ENCODE assay signal across 10 cellular contexts in the genomic region with DNA sequence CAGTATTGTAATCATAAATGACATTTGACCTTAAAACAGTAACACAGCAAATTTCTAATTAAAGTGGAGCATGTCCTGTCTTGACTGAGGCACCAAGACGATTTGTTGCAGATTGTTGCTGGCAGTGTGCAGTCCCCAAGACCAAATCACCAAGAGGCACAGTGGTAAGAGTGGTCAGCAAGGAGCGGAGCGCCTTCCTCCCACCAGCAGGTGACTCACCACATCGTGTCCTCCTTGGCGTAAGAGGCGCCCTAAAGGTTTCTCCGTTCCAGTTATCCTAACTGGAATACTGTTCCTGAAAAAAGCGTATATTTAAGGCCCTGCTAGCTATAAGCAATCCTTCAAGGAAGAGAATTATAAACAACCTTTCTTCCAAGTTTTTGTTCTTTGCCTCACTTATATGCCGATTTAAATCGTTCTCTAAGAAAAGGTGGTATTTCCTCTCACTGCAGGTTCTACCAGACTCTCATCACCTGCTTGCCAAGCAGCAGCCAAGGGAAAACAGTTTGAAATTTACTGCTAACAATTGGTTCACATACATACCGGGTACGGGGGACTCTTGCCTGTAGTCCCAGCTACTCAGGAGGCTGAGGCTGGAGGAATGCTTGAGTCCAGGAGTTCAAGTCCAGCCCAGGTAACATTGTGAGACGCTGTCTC. TPM values are rescaled to one million over a fixed set of nuclear protein-coding genes. Genes with fewer than 3 reads are reported as not detected.
DNase-seq lines count a peak whose midpoint lies in the region; ATAC-seq lines count a peak whose summit lies in the region.
"Had no signal": no experiment of that assay in that cellular context is flagged by ENCODE, and none has a peak within 500 bp of the region (broad histone marks: within the 10 kb centered on the region; RNA-seq: fewer than 3 reads in every experiment).

No MANE protein-coding gene starts in this region.

- H3K36me3 ChIP-seq in CD4-positive, CD25-positive, alpha-beta regulatory T cell (ENCODE audit: control insufficient read depth, insufficient read depth, low read length): no peaks in the 10 kb centered on the region

- H3K4me3 ChIP-seq in CD4-positive, CD25-positive, alpha-beta regulatory T cell (ENCODE audit: low read depth, low read length): peak overlapping the region; percentile 49
- H3K4me3 ChIP-seq: lung had no signal

- peak overlapping the region; percentile 87 to 95 (median 88) for H3K27ac Mint-ChIP-seq in CD4-positive, CD25-positive, alpha-beta regulatory T cell
- no peak overlapping the region for H3K27ac Mint-ChIP-seq in central memory CD8-positive, alpha-beta T cell (ENCODE audit: low read depth)

- peak overlapping the region; percentile 60 for H3K27ac ChIP-seq in CD4-positive, CD25-positive, alpha-beta regulatory T cell (ENCODE audit: insufficient read depth, low read length, poor library complexity, severe bottlenecking)

- peaks cover 4% of the 10 kb centered on the region for H3K27me3 Mint-ChIP-seq in CD4-positive, CD25-positive, alpha-beta regulatory T cell
- H3K27me3 Mint-ChIP-seq in central memory CD8-positive, alpha-beta T cell: no peaks in the 10 kb centered on the region

- H3K4me1 Mint-ChIP-seq in CD4-positive, CD25-positive, alpha-beta regulatory T cell: peaks cover 10 to 36% (median 17%) of the 10 kb centered on the region in 4 donors
- H3K4me1 Mint-ChIP-seq in central memory CD8-positive, alpha-beta T cell: peaks cover 40% of the 10 kb centered on the region

- DNase-seq in CD4-positive, CD25-positive, alpha-beta regulatory T cell: no peak
- peak; percentile 26 for DNase-seq in MV-4-11 (lab: John Stamatoyannopoulos, UW)
- DNase-seq in central memory CD8-positive, alpha-beta T cell (ENCODE audit: low spot score in 2 of 2): no peak
- DNase-seq in cortex of kidney (lab: John Stamatoyannopoulos, UW): no peak
- no peak for DNase-seq in C1 segment of cervical spinal cord (lab: John Stamatoyannopoulos, UW)
- no peak for DNase-seq in midbrain (lab: John Stamatoyannopoulos, UW)

- peak; percentile 14 to 19 for ATAC-seq in CD4-positive, CD25-positive, alpha-beta regulatory T cell (ENCODE audit: low read depth in 2 of 2)
- ATAC-seq in GM19463 (IDR thresholded peaks at IDR 0.05; ENCODE audit: unreplicated experiment) (peak; percentile 17), HG02884 (IDR thresholded peaks at IDR 0.05; ENCODE audit: unreplicated experiment) (no peak)
- peak; percentile 12 for ATAC-seq in central memory CD8-positive, alpha-beta T cell (replicated peaks; ENCODE audit: extremely low read depth, poor library complexity, severe bottlenecking)

- H3K9me3 Mint-ChIP-seq in CD4-positive, CD25-positive, alpha-beta regulatory T cell: peaks cover 0 to 1% (median 0%) of the 10 kb centered on the region in 7 donors
- no peaks in the 10 kb centered on the region for H3K9me3 Mint-ChIP-seq in central memory CD8-positive, alpha-beta T cell

- H3K9me3 ChIP-seq in CD4-positive, CD25-positive, alpha-beta regulatory T cell (ENCODE audit: control insufficient read depth in 2 of 2, low read length in 2 of 2): no peaks in the 10 kb centered on the region

- no peaks in the 10 kb centered on the region for H3K27me3 ChIP-seq in CD4-positive, CD25-positive, alpha-beta regulatory T cell (ENCODE audit: control insufficient read depth, insufficient read depth, low read length)

- peaks cover 22% of the 10 kb centered on the region for H3K4me1 ChIP-seq in CD4-positive, CD25-positive, alpha-beta regulatory T cell (ENCODE audit: control insufficient read depth, insufficient read depth, low read length, poor library complexity, severe bottlenecking)

- no peaks in the 10 kb centered on the region for H3K36me3 Mint-ChIP-seq in CD4-positive, CD25-positive, alpha-beta regulatory T cell
- peaks cover 8% of the 10 kb centered on the region for H3K36me3 Mint-ChIP-seq in central memory CD8-positive, alpha-beta T cell (ENCODE audit: insufficient read depth)

- peak overlapping the region in 3 of 4 donors; percentile 11 to 59 (median 52) for H3K4me3 Mint-ChIP-seq in CD4-positive, CD25-positive, alpha-beta regulatory T cell
- peak overlapping the region; percentile 25 for H3K4me3 Mint-ChIP-seq in central memory CD8-positive, alpha-beta T cell

RNA-seq across cellular contexts. Expression of a gene that starts 10.7 kb away (rescaled TPM):
- 40.3 TPM for total RNA-seq in CD4-positive, CD25-positive, alpha-beta regulatory T cell
- polyA plus RNA-seq in CD4-positive, CD25-positive, alpha-beta regulatory T cell: 10 to 100 TPM; 22.5 to 35.2 (median 26.5) TPM

RNA-seq across cellular contexts. Expression of a gene that starts 16.5 kb away (rescaled TPM):
- not detected for total RNA-seq in CD4-positive, CD25-positive, alpha-beta regulatory T cell
- not detected for polyA plus RNA-seq in CD4-positive, CD25-positive, alpha-beta regulatory T cell
- total RNA-seq: NCI-H460 had no signal

RNA-seq across cellular contexts. Expression of a gene that starts 21.2 kb away (rescaled TPM):
- total RNA-seq in CD4-positive, CD25-positive, alpha-beta regulatory T cell: 2.9 TPM
- 1 to 10 TPM; 2.2 to 7.6 (median 4.1) TPM for polyA plus RNA-seq in CD4-positive, CD25-positive, alpha-beta regulatory T cell

RNA-seq across cellular contexts. Expression of a gene that starts 34.6 kb away (rescaled TPM):
- 17.2 TPM for total RNA-seq in CD4-positive, CD25-positive, alpha-beta regulatory T cell
- 1 to 10 TPM; 4.3 to 5.5 (median 4.8) TPM for polyA plus RNA-seq in CD4-positive, CD25-positive, alpha-beta regulatory T cell
- total RNA-seq: NCI-H460 had no signal

RNA-seq across cellular contexts. Expression of a gene that starts 34.7 kb away (rescaled TPM):
- 10.7 TPM for total RNA-seq in CD4-positive, CD25-positive, alpha-beta regulatory T cell
- 10 to 100 TPM; 21.9 to 33.1 (median 25.6) TPM for polyA plus RNA-seq in CD4-positive, CD25-positive, alpha-beta regulatory T cell
